In genomic region chr3:76582098-76582497, GRCh38 we compare ENCODE assay signal across 8 cellular contexts.
"Had no signal": no experiment of that assay in that cellular context is flagged by ENCODE, and none has a peak within 500 bp of the region (broad histone marks: within the 10 kb centered on the region; RNA-seq: fewer than 3 reads in every experiment).

No MANE protein-coding gene starts in this region.

- H3K4me3 ChIP-seq: GM12878 had no signal

- FAIRE-seq: G401.6, GM12878, GM12891, GM12892, GM18507, GM19239 had no signal

- DNase-seq: GDM1, GF-D8 had no signal

- ATAC-seq: GM12878 had no signal
